ENCODE assay signal across 8 cellular contexts in genomic region chr10:110918269-110918632, GRCh38. TPM values are rescaled to one million over a fixed set of nuclear protein-coding genes. Genes with fewer than 3 reads are reported as not detected.
DNase-seq lines count a peak whose midpoint lies in the region; ATAC-seq and TF ChIP-seq lines count a peak whose summit lies in the region.

No MANE protein-coding gene starts in this region.

- ATAC-seq in T-helper 17 cell (no peak), right lobe of liver (no peak), HG03521 (IDR thresholded peaks at IDR 0.05; ENCODE audit: unreplicated experiment) (no peak), GM19395 (IDR thresholded peaks at IDR 0.05; ENCODE audit: unreplicated experiment) (no peak)

- peaks cover 23% of the 10 kb centered on the region for H3K4me1 Mint-ChIP-seq in T-helper 17 cell
- H3K4me1 Mint-ChIP-seq in dendritic cell treated with granulocyte-macrophage colony-stimulating factor and Interleukin-4, amounts not matched to agents 40 ng/mL and 50 ng/mL, for 4 days (ENCODE audit: low read depth) = peaks cover 23% of the 10 kb centered on the region

- H3K4me3 Mint-ChIP-seq in T-helper 17 cell = peak overlapping the region; percentile 98
- peak overlapping the region; percentile 97 for H3K4me3 Mint-ChIP-seq in dendritic cell treated with granulocyte-macrophage colony-stimulating factor and Interleukin-4, amounts not matched to agents 40 ng/mL and 50 ng/mL, for 4 days

- DNase-seq in T-helper 17 cell (peak; percentile 73 to 81 (median 77)), right lobe of liver (peak in 1 of 3 donors; percentile 98)
- peak; percentile 71 for DNase-seq in stimulated activated CD8-positive, alpha-beta memory T cell treated with anti-CD3 and anti-CD28 coated beads, Interleukin-15, amount 100 ng/mL, for 1 hour (ENCODE audit: low read depth)

- 3% methylated on average over 12 of the region's 13 CpGs for WGBS in HUES64
- 0% methylated on average over 7 of the region's 13 CpGs for WGBS in right lobe of liver (ENCODE audit: insufficient coverage, low coverage, low lambda C conversion rate, missing lambda C conversion rate)

- no peaks in the 10 kb centered on the region for H3K36me3 ChIP-seq in HUES64 (ENCODE audit: insufficient read depth, low read length)
- no peaks in the 10 kb centered on the region for H3K36me3 ChIP-seq in right lobe of liver

- peaks cover 4% of the 10 kb centered on the region for H3K36me3 Mint-ChIP-seq in T-helper 17 cell (ENCODE audit: low read depth)
- H3K36me3 Mint-ChIP-seq in dendritic cell treated with granulocyte-macrophage colony-stimulating factor and Interleukin-4, amounts not matched to agents 40 ng/mL and 50 ng/mL, for 4 days (ENCODE audit: low read depth) = peaks cover 20% of the 10 kb centered on the region

- H3K9me3 ChIP-seq in HUES64 (ENCODE audit: insufficient read depth, low read depth, low read length) = no peaks in the 10 kb centered on the region
- no peaks in the 10 kb centered on the region for H3K9me3 ChIP-seq in T-helper 17 cell (ENCODE audit: control insufficient read depth, low read length, poor library complexity, severe bottlenecking)
- H3K9me3 ChIP-seq in right lobe of liver = no peaks in the 10 kb centered on the region

- no peaks in the 10 kb centered on the region for H3K9me3 Mint-ChIP-seq in dendritic cell treated with granulocyte-macrophage colony-stimulating factor and Interleukin-4, amounts not matched to agents 40 ng/mL and 50 ng/mL, for 4 days

- H3K27ac ChIP-seq in C4-2B = peak overlapping the region; percentile 88
- peak overlapping the region; percentile 97 for H3K27ac ChIP-seq in HUES64 (ENCODE audit: low read depth, low read length)
- H3K27ac ChIP-seq in right lobe of liver = peak overlapping the region; percentile 96 to 99 (median 97)

- H3K4me3 ChIP-seq in HUES64 (ENCODE audit: low read length) = peak overlapping the region; percentile 66
- peak overlapping the region; percentile 50 to 91 (median 75) for H3K4me3 ChIP-seq in right lobe of liver

- intact Hi-C loops in dendritic cell treated with granulocyte-macrophage colony-stimulating factor and Interleukin-4, amounts not matched to agents 40 ng/mL and 50 ng/mL, for 4 days (cut with micrococcal nuclease) = loop anchor here (2.0 to 10.0 kb wide), 4 partner anchors 53 to 996 kb away; partner anchors contain the start of genes SMNDC1 and XPNPEP1
- intact Hi-C loops in right lobe of liver (cut with DNase I) = no loop called here

- TF ChIP-seq CTCF in C4-2B (conservative IDR thresholded peaks at IDR 0.05) (peak; percentile 10), right lobe of liver (IDR thresholded peaks at IDR 0.05) (peak in 2 of 4 donors; percentile 7 to 10)

- no peaks in the 10 kb centered on the region for H3K27me3 ChIP-seq in HUES64 (ENCODE audit: insufficient read depth, low read length)
- no peaks in the 10 kb centered on the region for H3K27me3 ChIP-seq in right lobe of liver

- TF ChIP-seq POLR2A in right lobe of liver (IDR thresholded peaks at IDR 0.05) = no peak

- peak overlapping the region; percentile 100 for H3K27ac Mint-ChIP-seq in T-helper 17 cell
- H3K27ac Mint-ChIP-seq in dendritic cell treated with granulocyte-macrophage colony-stimulating factor and Interleukin-4, amounts not matched to agents 40 ng/mL and 50 ng/mL, for 4 days = peak overlapping the region; percentile 99

- no peaks in the 10 kb centered on the region for H3K27me3 Mint-ChIP-seq in T-helper 17 cell
- H3K27me3 Mint-ChIP-seq in dendritic cell treated with granulocyte-macrophage colony-stimulating factor and Interleukin-4, amounts not matched to agents 40 ng/mL and 50 ng/mL, for 4 days = no peaks in the 10 kb centered on the region

- peaks cover 30% of the 10 kb centered on the region for H3K4me1 ChIP-seq in HUES64 (ENCODE audit: insufficient read depth, low read length)
- H3K4me1 ChIP-seq in right lobe of liver = peaks cover 0 to 21% (median 11%) of the 10 kb centered on the region in 4 donors

- peak overlapping the region; percentile 81 for H3K9ac ChIP-seq in HUES64 (ENCODE audit: low read depth, low read length)

RNA-seq across cellular contexts. Expression of gene BBIP1, which starts 0.7 kb away (rescaled TPM):
- polyA plus RNA-seq in HUES64 (2013, experiment 1 of 2) = 17.7 TPM
- 31.6 TPM for polyA plus RNA-seq in HUES64 (2013, experiment 2 of 2)
- 10 to 100 TPM; 30.8 to 36.4 TPM for total RNA-seq in T-helper 17 cell
- total RNA-seq in right lobe of liver = 10 to 100 TPM in 5 of 6 experiments, 1 to 10 TPM in 1; 9.4 to 15.7 (median 11.5) TPM

RNA-seq across cellular contexts. Expression of gene SHOC2, which starts 1.2 kb away (rescaled TPM):
- polyA plus RNA-seq in HUES64 (2013, experiment 1 of 2) = 16.3 TPM
- polyA plus RNA-seq in HUES64 (2013, experiment 2 of 2) = 18.4 TPM
- total RNA-seq in T-helper 17 cell = 10 to 100 TPM; 68.0 to 71.1 TPM
- total RNA-seq in right lobe of liver = 10 to 100 TPM; 16.0 to 28.6 (median 22.2) TPM

RNA-seq across cellular contexts. Expression of gene PDCD4, which starts 46.5 kb away (rescaled TPM):
- 11.2 TPM for polyA plus RNA-seq in HUES64 (2013, experiment 1 of 2)
- polyA plus RNA-seq in HUES64 (2013, experiment 2 of 2) = 30.2 TPM
- 100 to 1,000 TPM; 307 TPM for total RNA-seq in T-helper 17 cell
- 100 to 1,000 TPM in 1 of 6 experiments, 10 to 100 TPM in 5; 10.8 to 105 (median 32.5) TPM for total RNA-seq in right lobe of liver
